ENCODE assay signal across 8 cellular contexts in the genomic region with DNA sequence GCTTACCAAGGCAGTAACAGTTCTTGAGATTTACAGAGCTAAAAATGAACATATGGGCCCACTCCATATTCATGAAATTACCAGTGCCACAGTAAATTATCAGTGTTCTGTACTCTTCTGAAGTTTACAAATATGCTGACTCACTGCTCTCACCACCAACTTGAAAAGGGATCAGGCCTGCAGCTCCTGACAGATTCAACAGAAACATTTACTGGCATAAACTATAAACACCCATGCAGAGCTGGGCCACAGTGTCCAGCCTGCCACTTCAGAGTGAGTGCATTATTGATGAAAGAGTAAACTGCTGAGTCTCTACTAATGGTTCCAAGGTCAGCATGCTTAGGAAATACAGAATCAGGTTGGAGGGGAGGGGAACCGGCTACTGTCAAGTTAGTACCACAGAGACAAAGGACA.
DNase-seq lines count a peak whose midpoint lies in the region; TF ChIP-seq lines count a peak whose summit lies in the region.

No MANE protein-coding gene starts in this region.

- DNase-seq in AG09309 (ENCODE audit: low read depth) (peak; percentile 24), MG63 (peak; percentile 57), midbrain (lab: John Stamatoyannopoulos, UW) (peak; percentile 16), substantia nigra (lab: John Stamatoyannopoulos, UW) (no peak), NCI-H226 (no peak), spleen (no peak), WERI-Rb-1 (no peak)

- no peak for TF ChIP-seq POLR2A in spleen (IDR thresholded peaks at IDR 0.05)

- no peak overlapping the region for H3K4me3 ChIP-seq in AG09309 (ENCODE audit: control insufficient read depth, low read depth, low read length)
- H3K4me3 ChIP-seq in MG63: no peak overlapping the region
- H3K4me3 ChIP-seq in spleen: no peak overlapping the region
- no peak overlapping the region for H3K4me3 ChIP-seq in WERI-Rb-1 (ENCODE audit: low read depth, low read length)

- 67 to 83% (median 79%) methylated on average over 1 of the region's 1 CpG for WGBS in spleen, 5 donors

- H3K36me3 ChIP-seq in MG63 (peaks cover 56% of the 10 kb centered on the region), spleen (peaks cover 0 to 77% (median 19%) of the 10 kb centered on the region in 6 donors), WERI-Rb-1 (peaks cover 11% of the 10 kb centered on the region)

- intact Hi-C loops in spleen (cut with DNase I; ENCODE audit: low total_unique reads): no loop called here

- H3K27ac ChIP-seq in cingulate gyrus (ENCODE audit: low read depth, low read length): peak overlapping the region; percentile 56
- H3K27ac ChIP-seq in substantia nigra (ENCODE audit: low read depth, low read length, poor library complexity, severe bottlenecking): no peak overlapping the region
- H3K27ac ChIP-seq in spleen: no peak overlapping the region
- no peak overlapping the region for H3K27ac ChIP-seq in WERI-Rb-1

- TF ChIP-seq CTCF in AG09309 (IDR thresholded peaks at IDR 0.05; ENCODE audit: control insufficient read depth, insufficient read depth, low read depth, low read length, missing control alignments) (no peak), spleen (IDR thresholded peaks at IDR 0.05 in 8 of 11, conservative IDR thresholded peaks at IDR 0.05 in 3 of 11) (no peak), WERI-Rb-1 (IDR thresholded peaks at IDR 0.05; ENCODE audit: low read depth, low read length) (no peak)

- H3K4me1 ChIP-seq in spleen: no peaks in the 10 kb centered on the region

- H3K9me3 ChIP-seq in MG63 (no peaks in the 10 kb centered on the region), spleen (no peaks in the 10 kb centered on the region), WERI-Rb-1 (ENCODE audit: severe bottlenecking) (no peaks in the 10 kb centered on the region)

- H3K27me3 ChIP-seq in MG63 (no peaks in the 10 kb centered on the region), spleen (replicated peaks in 1 of 7) (no peaks in the 10 kb centered on the region), WERI-Rb-1 (ENCODE audit: insufficient read depth, low read depth, severe bottlenecking) (no peaks in the 10 kb centered on the region)

Comparison
In these comparisons a context has a peak if more than half of its experiments do, and no peak if none do; other contexts are left out.
1. DNase-seq: peak in AG09309 (single experiment), MG63 (single experiment) and midbrain (single experiment); none in substantia nigra (0 of 49), NCI-H226 (single experiment), spleen (single experiment) and WERI-Rb-1 (single experiment).